ENCODE assay signal across 8 cellular contexts in genomic region chr2:236343400-236344161, GRCh38.
DNase-seq lines count a peak whose midpoint lies in the region; ATAC-seq, FAIRE-seq and TF ChIP-seq lines count a peak whose summit lies in the region.

No MANE protein-coding gene starts in this region.

- intact Hi-C loops in gastrocnemius medialis (cut with DNase I; ENCODE audit: low total_unique reads) = no loop called here

- H3K4me3 ChIP-seq in right atrium auricular region (no peak overlapping the region), gastrocnemius medialis (no peak overlapping the region)

- H3K9me3 ChIP-seq in right atrium auricular region (no peaks in the 10 kb centered on the region), gastrocnemius medialis (no peaks in the 10 kb centered on the region)

- in situ Hi-C loops in gastrocnemius medialis (cut with MboI; ENCODE audit: low sequenced_read_pairs in 4 of 4) = loop anchor here in 2 of 4 donors (10.0 kb wide), 1 partner anchor 731 kb away; no protein-coding TSS in a partner anchor

- H3K27ac ChIP-seq in right atrium auricular region = no peak overlapping the region
- H3K27ac ChIP-seq in gastrocnemius medialis = no peak overlapping the region

- H3K36me3 ChIP-seq in right atrium auricular region (no peaks in the 10 kb centered on the region), gastrocnemius medialis (no peaks in the 10 kb centered on the region)

- FAIRE-seq in RCC 7860 (lab: Jason Lieb, UNC) = peak; percentile 56

- H3K27me3 ChIP-seq in right atrium auricular region (no peaks in the 10 kb centered on the region), gastrocnemius medialis (no peaks in the 10 kb centered on the region)

- DNase-seq in EH (ENCODE audit: low read depth) (peak; percentile 75), HuH-7.5 (ENCODE audit: low spot score) (peak; percentile 57), RCC 7860 (ENCODE audit: low spot score) (peak; percentile 49), amniotic epithelial cell (ENCODE audit: low read depth) (peak; percentile 73), right atrium auricular region (ENCODE audit: low spot score) (peak; percentile 80), gastrocnemius medialis (peak in 1 of 2 donors; percentile 47), GOT3 (lab: John Stamatoyannopoulos, UW) (no peak)

- ATAC-seq in gastrocnemius medialis (no peak), HG02763 (IDR thresholded peaks at IDR 0.05; ENCODE audit: unreplicated experiment) (no peak)

- TF ChIP-seq POLR2A in gastrocnemius medialis (IDR thresholded peaks at IDR 0.05) = no peak

- H3K4me1 ChIP-seq in right atrium auricular region (no peaks in the 10 kb centered on the region), gastrocnemius medialis (no peaks in the 10 kb centered on the region)

- peak; percentile 80 to 87 for TF ChIP-seq CTCF in right atrium auricular region (IDR thresholded peaks at IDR 0.05)
- TF ChIP-seq CTCF in gastrocnemius medialis (IDR thresholded peaks at IDR 0.05 in 4 of 5, conservative IDR thresholded peaks at IDR 0.05 in 1 of 5) = peak; percentile 47 to 78 (median 60)
